Comparison of ENCODE assay signal across 22 cellular contexts in genomic region chr1:219138747-219139146, GRCh38. TPM values are rescaled to one million over a fixed set of nuclear protein-coding genes. Genes with fewer than 3 reads are reported as not detected.
A peak's percentile ranks its signal among the peaks of the same experiment; 100 is the strongest.
DNase-seq lines count a peak whose midpoint lies in the region; ATAC-seq, FAIRE-seq and TF ChIP-seq lines count a peak whose summit lies in the region.
"Had no signal": no experiment of that assay in that cellular context is flagged by ENCODE, and none has a peak within 500 bp of the region (broad histone marks: within the 10 kb centered on the region; RNA-seq: fewer than 3 reads in every experiment).

No MANE protein-coding gene starts in this region.

- H3K4me3 ChIP-seq in GM12878: no peak overlapping the region
- H3K4me3 ChIP-seq: SK-N-MC had no signal

- 18% methylated on average over 3 of the region's 3 CpGs for WGBS in GM12878 (ENCODE audit: insufficient coverage, insufficient replicate concordance, low lambda C conversion rate, missing lambda C conversion rate)

- TF ChIP-seq CTCF in D721Med (IDR thresholded peaks at IDR 0.05; ENCODE audit: insufficient read depth, missing control alignments): no peak
- TF ChIP-seq CTCF in GM12878 (IDR thresholded peaks at IDR 0.05 in 2 of 3, conservative IDR thresholded peaks at IDR 0.05 in 1 of 3; ENCODE audit: control insufficient read depth in 2 of 3, extremely low read depth in 1 of 3, insufficient read depth in 1 of 3, low read depth in 3 of 3, low read length in 3 of 3): no peak

- H3K9me3 ChIP-seq in GM12878 (replicated peaks; ENCODE audit: control insufficient read depth, insufficient read depth, low read length): no peaks in the 10 kb centered on the region

- no peaks in the 10 kb centered on the region for H3K4me1 ChIP-seq in GM12878 (ENCODE audit: control insufficient read depth, insufficient read depth, low read length)

- DNase-seq in D721Med (ENCODE audit: insufficient read length, low spot score): no peak
- DNase-seq in GM12878 (ENCODE audit: low read depth, low spot score): no peak
- DNase-seq in COLO668 (lab: John Stamatoyannopoulos, UW; ENCODE audit: unreplicated experiment): no peak
- no peak for DNase-seq in NCI-H748 treated with DMSO at 0.1 percent for 48 hours (lab: John Stamatoyannopoulos, UW)
- DNase-seq: CD8-positive, alpha-beta T cell; NCI-H1092; NCI-H2107; NCI-H345; NCI-H69; T-cell; T1000 had no signal

- ATAC-seq in GM19043 (IDR thresholded peaks at IDR 0.05; ENCODE audit: low read depth, unreplicated experiment) (peak; percentile 51), HG02943 (IDR thresholded peaks at IDR 0.05; ENCODE audit: low read depth, unreplicated experiment) (peak; percentile 72), GM12878 (peak; percentile 61), GM21717 (IDR thresholded peaks at IDR 0.05; ENCODE audit: unreplicated experiment) (no peak), GM18498 (IDR thresholded peaks at IDR 0.05; ENCODE audit: unreplicated experiment) (no peak)
- ATAC-seq: CD8-positive, alpha-beta T cell; Panc1; Right ventricle myocardium inferior; T-cell had no signal

- no peak overlapping the region for H3K4me2 ChIP-seq in GM12878 (ENCODE audit: control insufficient read depth, insufficient read depth)
- H3K4me2 ChIP-seq: KMS-11 had no signal

- no peaks in the 10 kb centered on the region for H3K27me3 ChIP-seq in GM12878 (replicated peaks in 1 of 2; ENCODE audit: control insufficient read depth in 2 of 2, insufficient read depth in 2 of 2, low read length in 1 of 2)

- intact Hi-C loops in GM12878 (cut with micrococcal nuclease; ENCODE audit: unreplicated experiment): no loop called here

- CTCF ChIA-PET in GM12878 (lab: Yijun Ruan, JAX): no interaction called here

- SMC1A ChIA-PET in GM12878 (lab: Charles Lee; ENCODE audit: uncharacterized antibody, unreplicated experiment): interaction anchor here (1.1 kb wide), 1 partner anchor 33 kb away, joined by 3 read pairs; no protein-coding TSS in a partner anchor

- RAD21 ChIA-PET in GM12878 (lab: Charles Lee; ENCODE audit: unreplicated experiment): no interaction called here

- no peak overlapping the region for H3K9ac ChIP-seq in GM12878 (ENCODE audit: control insufficient read depth, insufficient read depth, low read length)
- H3K9ac ChIP-seq: KMS-11 had no signal

- POLR2A ChIA-PET in GM12878 (lab: Charles Lee): no interaction called here

- no peak for TF ChIP-seq EP300 in GM12878 (IDR thresholded peaks at IDR 0.05; ENCODE audit: borderline replicate concordance in 1 of 2, control insufficient read depth in 1 of 2, low read depth in 2 of 2, low read length in 2 of 2)

- in situ Hi-C loops in GM12878 (cut with MboI): no loop called here

- no peak overlapping the region for H3K27ac ChIP-seq in GM12878 (ENCODE audit: control insufficient read depth, insufficient read depth)
- H3K27ac ChIP-seq: 22Rv1, KMS-11, SK-N-MC had no signal

- FAIRE-seq in D721Med (lab: Jason Lieb, UNC): peak; percentile 38
- FAIRE-seq in GM12878 (lab: Jason Lieb, UNC): no peak
- FAIRE-seq: GM18507, H54 had no signal

- no peaks in the 10 kb centered on the region for H3K36me3 ChIP-seq in GM12878 (ENCODE audit: control insufficient read depth in 2 of 2, insufficient read depth in 2 of 2, low read length in 1 of 2)

- no peak for TF ChIP-seq POLR2A in GM12878 (IDR thresholded peaks at IDR 0.05; ENCODE audit: low read depth, low read length)

- H4K20me1 ChIP-seq in GM12878 (ENCODE audit: control insufficient read depth, insufficient read depth): no peaks in the 10 kb centered on the region

- no TSS peak for BruUV-seq in GM12878 (replicated peaks; lab: Mats Ljungman, UMichigan)

- no peaks in the 10 kb centered on the region for H3K79me2 ChIP-seq in GM12878 (ENCODE audit: control insufficient read depth, insufficient read depth, low read length)

- no peak for TF ChIP-seq RAD21 in GM12878 (IDR thresholded peaks at IDR 0.05; ENCODE audit: insufficient read depth, low read depth, low read length)

- H2AFZ ChIP-seq in GM12878 (ENCODE audit: control insufficient read depth, low read depth, low read length): no peak overlapping the region

TF ChIP-seq in GM12878, 131 proteins besides CTCF, POLR2A, EP300 and RAD21 (continues in another document):
- TF ChIP-seq ASH2L (IDR thresholded peaks at IDR 0.05; ENCODE audit: borderline replicate concordance, low read depth) (no peak), STAT1 (conservative IDR thresholded peaks at IDR 0.05) (no peak), GABPA (IDR thresholded peaks at IDR 0.05; ENCODE audit: low read depth) (no peak), CBFB (IDR thresholded peaks at IDR 0.05; ENCODE audit: low read depth) (no peak), CREB1 (IDR thresholded peaks at IDR 0.05; ENCODE audit: low read depth) (no peak), CUX1 (IDR thresholded peaks at IDR 0.05; ENCODE audit: insufficient replicate concordance, low read depth, low read length) (no peak), TBL1XR1 (IDR thresholded peaks at IDR 0.05; ENCODE audit: low read depth, low read length) (no peak), ZBTB33 (IDR thresholded peaks at IDR 0.05) (no peak)

RNA-seq across cellular contexts. Expression of gene LYPLAL1, which starts 34.9 kb away (rescaled TPM):
- total RNA-seq in GM12878 (2013; cell fraction: nucleolus; rRNA removed): 211 and 228 TPM in 2 replicates
- 17.9 and 22.4 TPM in 2 replicates for total RNA-seq in GM12878 (2014; rRNA removed)
- total RNA-seq in GM12878 (2014; rRNA removed; fragmentation: Illumina TruSeq; extraction: Trizol): 24.4 and 25.0 TPM in 2 replicates
- total RNA-seq in GM12878 (2021): 24.9 and 25.7 TPM in 2 replicates
- polyA plus RNA-seq in GM12878 (2011; ENCODE audit: low read depth): 7.9 TPM
- 48.5 and 90.0 TPM in 2 replicates for polyA plus RNA-seq in GM12878 (2011; rRNA removed)
- polyA plus RNA-seq in GM12878 (2011; cell fraction: cytosol; rRNA removed): 6.5 and 7.6 TPM in 2 replicates
- polyA plus RNA-seq in GM12878 (2011; cell fraction: nucleus; rRNA removed): 45.0 and 45.9 TPM in 2 replicates
- 30.5 and 33.0 TPM in 2 replicates for polyA plus RNA-seq in GM12878 (2012)
- polyA plus RNA-seq in GM12878 (2014; fragmentation: Illumina TruSeq; extraction: Trizol): 19.4 and 23.2 TPM in 2 replicates
- polyA plus RNA-seq in GM12878 (2014; fragmentation: Nextera tagmentation; extraction: Ambion mirVana): 100 to 1,000 TPM in 1 of 2 experiments, 10 to 100 TPM in 1; 97.0 to 112 TPM
- 19.8 and 32.5 TPM in 2 replicates for polyA plus RNA-seq in GM12878 (2014; rRNA removed)
- 10 to 100 TPM; 70.0 to 83.0 TPM for polyA plus RNA-seq in GM12878 (2016; fragmentation: Nextera tagmentation; extraction: Ambion mirVana)
- 20.7 and 26.6 TPM in 2 replicates for polyA minus RNA-seq in GM12878 (2011; rRNA and poly(A)+ RNA removed)
- polyA minus RNA-seq in GM12878 (2011; cell fraction: cytosol; rRNA and poly(A)+ RNA removed): 7.5 and 13.2 TPM in 2 replicates
- polyA minus RNA-seq in GM12878 (2011; cell fraction: nucleus; rRNA and poly(A)+ RNA removed): 73.3 and 111 TPM in 2 replicates

Comparison
In these comparisons a context has a peak if more than half of its experiments do, and no peak if none do; other contexts are left out.
1. ATAC-seq: peak in GM19043 (single experiment), HG02943 (single experiment) and GM12878 (single experiment); none in GM21717 (single experiment) and GM18498 (single experiment).